In the genomic region with DNA sequence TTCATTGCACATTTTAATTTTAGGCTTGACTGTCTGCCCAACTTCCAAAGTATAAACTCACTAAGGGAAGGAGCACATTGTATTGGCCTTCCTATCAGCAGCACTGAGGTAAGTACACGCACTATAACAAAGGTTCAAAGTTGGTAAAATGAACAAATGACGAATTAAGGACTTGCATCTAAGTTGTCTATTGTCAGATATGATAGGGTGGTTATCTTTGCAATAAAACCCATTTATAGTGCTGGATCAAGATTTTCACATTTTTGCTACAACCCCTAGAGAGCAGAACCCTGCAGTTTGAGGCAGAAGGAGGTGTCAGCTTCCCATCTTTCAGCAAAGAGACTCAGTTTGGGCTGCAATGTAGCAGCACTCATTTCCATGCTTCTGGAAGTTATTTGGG, we compare ENCODE assay signal across 20 cellular contexts. TPM values are rescaled to one million over a fixed set of nuclear protein-coding genes. Genes with fewer than 3 reads are reported as not detected.
DNase-seq lines count a peak whose midpoint lies in the region; ATAC-seq and TF ChIP-seq lines count a peak whose summit lies in the region.
"Had no signal": no experiment of that assay in that cellular context is flagged by ENCODE, and none has a peak within 500 bp of the region (broad histone marks: within the 10 kb centered on the region; RNA-seq: fewer than 3 reads in every experiment).

No MANE protein-coding gene starts in this region.

- H3F3A ChIP-seq in neural progenitor cell (ENCODE audit: low read depth): peaks cover 20% of the 10 kb centered on the region

- no peaks in the 10 kb centered on the region for H3K27me3 ChIP-seq in DND-41 (ENCODE audit: insufficient read depth, low read length, poor library complexity)
- no peaks in the 10 kb centered on the region for H3K27me3 ChIP-seq in HUES64 (ENCODE audit: insufficient read depth, low read length)
- no peaks in the 10 kb centered on the region for H3K27me3 ChIP-seq in neural progenitor cell
- H3K27me3 ChIP-seq: gastroesophageal sphincter, pancreas, vagina had no signal

- H3K4me3 ChIP-seq in DND-41 (ENCODE audit: low read depth in 1 of 2, low read length in 2 of 2) (no peak overlapping the region; a peak in 1 of 4 replicates), HUES64 (ENCODE audit: low read length) (peak overlapping the region; percentile 15), neural progenitor cell (peak overlapping the region; percentile 15)
- H3K4me3 ChIP-seq: gastroesophageal sphincter, pancreas, vagina had no signal

- H2AFZ ChIP-seq in DND-41 (ENCODE audit: low read depth, low read length) (no peak overlapping the region), neural progenitor cell (replicated peaks) (no peak overlapping the region)

- H3K9me3 Mint-ChIP-seq in chondrocyte (ENCODE audit: low read depth) (no peaks in the 10 kb centered on the region), neural progenitor cell (no peaks in the 10 kb centered on the region)
- H3K9me3 Mint-ChIP-seq: activated CD4-positive, alpha-beta memory T cell treated with anti-CD3 and anti-CD28 coated beads, Interleukin-2, amount 10 ng/mL, durations not matched to agents 7 days and 5 days; activated T-cell treated with anti-CD3 and anti-CD28 coated beads, Interleukin-2, amount 50 U/mL, for 4 hours; T-helper 1 cell treated with Interleukin-12 subunit alpha and Interleukin-12 subunit beta and Interleukin-4 antibody, amounts not matched to agents 30 μg/mL and 1 μg/mL, for 36 hours had no signal

- H3K4me1 Mint-ChIP-seq in chondrocyte (ENCODE audit: low read depth) (peaks cover 63% of the 10 kb centered on the region), neural progenitor cell (peaks cover 41% of the 10 kb centered on the region)

- no peaks in the 10 kb centered on the region for H3K27me3 Mint-ChIP-seq in chondrocyte (ENCODE audit: low read depth)
- no peaks in the 10 kb centered on the region for H3K27me3 Mint-ChIP-seq in neural progenitor cell (ENCODE audit: insufficient read depth, low read depth)

- H3K9me3 ChIP-seq in DND-41 (ENCODE audit: insufficient read depth, low read length, severe bottlenecking) (no peaks in the 10 kb centered on the region), HUES64 (ENCODE audit: insufficient read depth, low read depth, low read length) (no peaks in the 10 kb centered on the region), neural progenitor cell (ENCODE audit: low read depth) (no peaks in the 10 kb centered on the region)
- H3K9me3 ChIP-seq: gastroesophageal sphincter, pancreas, vagina had no signal

- peak overlapping the region; percentile 90; the same call in 1 of the 2 replicates for H3K4me2 ChIP-seq in DND-41 (ENCODE audit: insufficient read depth, low read length)
- H3K4me2 ChIP-seq in neural progenitor cell: peak overlapping the region; percentile 94

- H3K36me3 Mint-ChIP-seq in chondrocyte (ENCODE audit: low read depth) (no peaks in the 10 kb centered on the region), neural progenitor cell (peaks cover 11% of the 10 kb centered on the region)

- H3K79me2 ChIP-seq in DND-41 (ENCODE audit: insufficient read depth, low read length) (peaks cover 65% of the 10 kb centered on the region), neural progenitor cell (ENCODE audit: low read depth) (peaks cover 95% of the 10 kb centered on the region)

- WGBS in HUES64: 87% methylated on average over 2 of the region's 2 CpGs

- H3K9ac ChIP-seq in DND-41 (ENCODE audit: low read depth, low read length): no peak overlapping the region
- no peak overlapping the region for H3K9ac ChIP-seq in HUES64 (ENCODE audit: low read depth, low read length)
- no peak overlapping the region for H3K9ac ChIP-seq in neural progenitor cell

- ATAC-seq in DND-41 (ENCODE audit: insufficient read depth, low read depth): no peak
- no peak for ATAC-seq in HG03342 (IDR thresholded peaks at IDR 0.05; ENCODE audit: unreplicated experiment)
- ATAC-seq: activated T-cell treated with anti-CD3 and anti-CD28 coated beads, Interleukin-2, amount 50 U/mL, for 4 hours; gastroesophageal sphincter; left lobe of liver; pancreas had no signal

- no peaks in the 10 kb centered on the region for H3K36me3 ChIP-seq in DND-41 (ENCODE audit: insufficient read depth, low read length)
- no peaks in the 10 kb centered on the region for H3K36me3 ChIP-seq in HUES64 (ENCODE audit: insufficient read depth, low read length)
- H3K36me3 ChIP-seq in neural progenitor cell: no peaks in the 10 kb centered on the region
- H3K36me3 ChIP-seq: gastroesophageal sphincter, pancreas, vagina, WERI-Rb-1 had no signal

- H3K27ac ChIP-seq in DND-41 (ENCODE audit: low read length) (no peak overlapping the region), HUES64 (ENCODE audit: low read depth, low read length) (0 out of 2 replicates have a peak overlapping the region, but pooled peaks have one; percentile 9), neural progenitor cell (peak overlapping the region; percentile 0)
- H3K27ac ChIP-seq: pancreas, vagina, WERI-Rb-1 had no signal

- peak overlapping the region; percentile 64 for H3K27ac Mint-ChIP-seq in chondrocyte (ENCODE audit: unreplicated experiment)
- H3K27ac Mint-ChIP-seq in neural progenitor cell: no peak overlapping the region
- H3K27ac Mint-ChIP-seq: activated CD4-positive, alpha-beta memory T cell treated with anti-CD3 and anti-CD28 coated beads, Interleukin-2, amount 10 ng/mL, durations not matched to agents 7 days and 5 days; T-helper 1 cell treated with Interleukin-12 subunit alpha and Interleukin-12 subunit beta and Interleukin-4 antibody, amounts not matched to agents 30 μg/mL and 1 μg/mL, for 36 hours had no signal

- H3K4me3 Mint-ChIP-seq in chondrocyte (ENCODE audit: unreplicated experiment): no peak overlapping the region
- no peak overlapping the region for H3K4me3 Mint-ChIP-seq in neural progenitor cell
- H3K4me3 Mint-ChIP-seq: activated CD4-positive, alpha-beta memory T cell treated with anti-CD3 and anti-CD28 coated beads, Interleukin-2, amount 10 ng/mL, durations not matched to agents 7 days and 5 days; activated T-cell treated with anti-CD3 and anti-CD28 coated beads, Interleukin-2, amount 50 U/mL, for 4 hours; T-helper 1 cell treated with Interleukin-12 subunit alpha and Interleukin-12 subunit beta and Interleukin-4 antibody, amounts not matched to agents 30 μg/mL and 1 μg/mL, for 36 hours had no signal

- H3K4me1 ChIP-seq in DND-41 (ENCODE audit: insufficient read depth, low read length): peaks cover 65% of the 10 kb centered on the region
- peaks cover 50% of the 10 kb centered on the region for H3K4me1 ChIP-seq in HUES64 (ENCODE audit: insufficient read depth, low read length)
- H3K4me1 ChIP-seq in neural progenitor cell: peaks cover 36% of the 10 kb centered on the region

- no peak for DNase-seq in DND-41
- no peak for DNase-seq in chondrocyte (ENCODE audit: low spot score)
- DNase-seq in neural progenitor cell (ENCODE audit: low spot score): no peak
- no peak for DNase-seq in superior temporal gyrus (ENCODE audit: extremely low spot score)
- DNase-seq in medulla oblongata (ENCODE audit: extremely low spot score): no peak
- DNase-seq: activated CD4-positive, alpha-beta memory T cell treated with anti-CD3 and anti-CD28 coated beads, Interleukin-2, amount 10 ng/mL, durations not matched to agents 7 days and 5 days; activated naive CD4-positive, alpha-beta T cell treated with anti-CD3 and anti-CD28 coated beads, Interleukin-2, amount 50 U/mL, for 16 hours; activated T-cell treated with anti-CD3 and anti-CD28 coated beads, Interleukin-2, amount 50 U/mL, for 4 hours; erythroblast; NCI-H146; pancreas; small intestine; stimulated activated CD4-positive, alpha-beta T cell treated with anti-CD3 and anti-CD28 coated beads, Interleukin-4, amount 100 ng/mL, for 4 hours; WERI-Rb-1 had no signal

- peaks cover 3% of the 10 kb centered on the region; the same call in 1 of the 2 replicates for H4K20me1 ChIP-seq in DND-41 (ENCODE audit: insufficient read depth, low read length)
- peaks cover 69% of the 10 kb centered on the region for H4K20me1 ChIP-seq in neural progenitor cell (ENCODE audit: low read depth)

- TF ChIP-seq CTCF in DND-41 (IDR thresholded peaks at IDR 0.05; ENCODE audit: borderline replicate concordance, extremely low read depth, low read length, poor library complexity, severe bottlenecking): no peak
- no peak for TF ChIP-seq CTCF in chondrocyte (IDR thresholded peaks at IDR 0.05)
- TF ChIP-seq CTCF in neural progenitor cell (IDR thresholded peaks at IDR 0.05): no peak

RNA-seq across cellular contexts. Expression of a gene that starts 5.1 kb away (rescaled TPM):
- polyA plus RNA-seq in HUES64 (2013, experiment 1 of 2): 33.1 TPM
- 33.5 TPM for polyA plus RNA-seq in HUES64 (2013, experiment 2 of 2)
- total RNA-seq in chondrocyte (14.3 to 19.1 TPM (median 15.8 TPM) in 3 replicates), neural progenitor cell (ENCODE audit: low replicate concordance) (30.8 and 41.6 TPM in 2 replicates)

Comparison
In these comparisons a context has a peak if more than half of its experiments do, and no peak if none do; other contexts are left out.
1. H3K4me3 ChIP-seq: peak in HUES64 (single experiment) and neural progenitor cell (single experiment); none in DND-41 (0 of 2).